Comparison of ENCODE assay signal across 17 cellular contexts in genomic region chr7:43643842-43644241, GRCh38.
A peak's percentile ranks its signal among the peaks of the same experiment; 100 is the strongest.
DNase-seq lines count a peak whose midpoint lies in the region; ATAC-seq and TF ChIP-seq lines count a peak whose summit lies in the region.
"Had no signal": no experiment of that assay in that cellular context is flagged by ENCODE, and none has a peak within 500 bp of the region (broad histone marks: within the 10 kb centered on the region; RNA-seq: fewer than 3 reads in every experiment).

No MANE protein-coding gene starts in this region.

- intact Hi-C loops in activated CD4-positive, alpha-beta T cell treated with anti-CD3 and anti-CD28 coated beads for 36 hours (cut with DNase I, micrococcal nuclease) = no loop called here

- TF ChIP-seq CTCF in HFFc6 (IDR thresholded peaks at IDR 0.05) (no peak), neural crest cell (conservative IDR thresholded peaks at IDR 0.05) (no peak)

- POLR2A ChIA-PET in activated CD4-positive, alpha-beta T cell treated with anti-CD3 and anti-CD28 coated beads for 36 hours (lab: Charles Lee) = interaction anchor here (0.7 kb wide), 1 partner anchor 56 kb away, joined by 4 read pairs; no protein-coding TSS in a partner anchor

- H3K27me3 Mint-ChIP-seq in activated CD4-positive, alpha-beta T cell treated with anti-CD3 and anti-CD28 coated beads for 36 hours = no peaks in the 10 kb centered on the region
- H3K27me3 Mint-ChIP-seq in HFFc6 (ENCODE audit: insufficient read depth) = peaks cover 22% of the 10 kb centered on the region
- H3K27me3 Mint-ChIP-seq in neural crest cell (ENCODE audit: low read depth) = no peaks in the 10 kb centered on the region

- CTCF ChIA-PET in activated CD4-positive, alpha-beta T cell treated with anti-CD3 and anti-CD28 coated beads for 36 hours (lab: Charles Lee) = interaction anchor here (0.6 to 7.5 kb wide), 6 partner anchors 9 to 90 kb away, joined by 3 to 60 read pairs (median 4); partner anchors contain the start of gene STK17A

- TF ChIP-seq POLR2A in erythroblast (IDR thresholded peaks at IDR 0.05; ENCODE audit: low read length) = no peak

- H3K4me3 Mint-ChIP-seq in activated CD4-positive, alpha-beta T cell treated with anti-CD3 and anti-CD28 coated beads for 36 hours = no peak overlapping the region
- H3K4me3 Mint-ChIP-seq in HFFc6 (no peak overlapping the region; the same call in 1 of the 2 replicates), neural crest cell (no peak overlapping the region)

- H3K4me1 Mint-ChIP-seq in activated CD4-positive, alpha-beta T cell treated with anti-CD3 and anti-CD28 coated beads for 36 hours = peaks cover 94% of the 10 kb centered on the region
- H3K4me1 Mint-ChIP-seq in HFFc6 (ENCODE audit: low read depth) (peaks cover 88% of the 10 kb centered on the region), neural crest cell (peaks cover 59% of the 10 kb centered on the region)

- no peak for ATAC-seq in activated CD4-positive, alpha-beta T cell treated with anti-CD3 and anti-CD28 coated beads for 36 hours
- ATAC-seq in activated naive CD4-positive, alpha-beta T cell treated with anti-CD3 and anti-CD28 coated beads, Interleukin-2, amount 50 U/mL, for 72 hours = no peak
- ATAC-seq: gastrocnemius medialis, left lobe of liver had no signal

- peaks cover 76% of the 10 kb centered on the region for H3K36me3 Mint-ChIP-seq in activated CD4-positive, alpha-beta T cell treated with anti-CD3 and anti-CD28 coated beads for 36 hours (ENCODE audit: low read depth)
- H3K36me3 Mint-ChIP-seq in HFFc6 (ENCODE audit: low read depth) = peaks cover 58% of the 10 kb centered on the region
- peaks cover 20 to 59% of the 10 kb centered on the region in 2 donors for H3K36me3 Mint-ChIP-seq in activated naive CD4-positive, alpha-beta T cell treated with anti-CD3 and anti-CD28 coated beads, Interleukin-2, amount 50 U/mL, for 72 hours
- H3K36me3 Mint-ChIP-seq in neural crest cell (ENCODE audit: low read depth) = peaks cover 28% of the 10 kb centered on the region

- no peaks in the 10 kb centered on the region for H3K9me3 Mint-ChIP-seq in activated CD4-positive, alpha-beta T cell treated with anti-CD3 and anti-CD28 coated beads for 36 hours (ENCODE audit: low read depth)
- H3K9me3 Mint-ChIP-seq in HFFc6 (no peaks in the 10 kb centered on the region; the same call in 1 of the 2 replicates), neural crest cell (no peaks in the 10 kb centered on the region)
- peaks cover 0 to 4% of the 10 kb centered on the region in 2 donors for H3K9me3 Mint-ChIP-seq in activated naive CD4-positive, alpha-beta T cell treated with anti-CD3 and anti-CD28 coated beads, Interleukin-2, amount 50 U/mL, for 72 hours

- DNase-seq in activated CD4-positive, alpha-beta T cell treated with anti-CD3 and anti-CD28 coated beads for 36 hours = no peak
- DNase-seq in activated CD4-positive, alpha-beta T cell treated with anti-CD3 and anti-CD28 coated beads, Interleukin-2, amount 50 U/mL, for 48 hours = no peak
- no peak for DNase-seq in HFFc6
- DNase-seq in activated naive CD4-positive, alpha-beta T cell treated with anti-CD3 and anti-CD28 coated beads, Interleukin-2, amount 50 U/mL, for 72 hours (ENCODE audit: low spot score in 2 of 2) = no peak
- DNase-seq in neural crest cell (ENCODE audit: low read depth, low spot score) = no peak
- no peak for DNase-seq in cerebellar cortex (ENCODE audit: low spot score)
- DNase-seq in HPDE6-E6E7 (ENCODE audit: extremely low spot score) = no peak
- no peak for DNase-seq in erythroblast (lab: John Stamatoyannopoulos, UW)
- DNase-seq: colonic mucosa; gastrocnemius medialis; MV-4-11; NCI-H1930; NCI-H510A; stimulated activated CD4-positive, alpha-beta T cell treated with anti-CD3 and anti-CD28 coated beads, Interleukin-12 subunit alpha, Interleukin-12 subunit beta, amount 100 ng/mL, for 4 hours; stimulated activated naive CD4-positive, alpha-beta T cell treated with Interleukin-2 at 50 U/mL for 16 hours; uterus had no signal

- H3K27ac Mint-ChIP-seq in activated CD4-positive, alpha-beta T cell treated with anti-CD3 and anti-CD28 coated beads for 36 hours = peak overlapping the region; percentile 73
- H3K27ac Mint-ChIP-seq in HFFc6 = peak overlapping the region; percentile 69
- peak overlapping the region; percentile 58 to 74 for H3K27ac Mint-ChIP-seq in activated naive CD4-positive, alpha-beta T cell treated with anti-CD3 and anti-CD28 coated beads, Interleukin-2, amount 50 U/mL, for 72 hours
- peak overlapping the region; percentile 69 for H3K27ac Mint-ChIP-seq in neural crest cell (ENCODE audit: unreplicated experiment)
